9 cellular contexts compared by ENCODE assay signal in genomic region chr16:31253642-31254045, GRCh38. TPM values are rescaled to one million over a fixed set of nuclear protein-coding genes. Genes with fewer than 3 reads are reported as not detected.
DNase-seq lines count a peak whose midpoint lies in the region; ATAC-seq and TF ChIP-seq lines count a peak whose summit lies in the region.
"Had no signal": no experiment of that assay in that cellular context is flagged by ENCODE, and none has a peak within 500 bp of the region (broad histone marks: within the 10 kb centered on the region; RNA-seq: fewer than 3 reads in every experiment).

No MANE protein-coding gene starts in this region.

- TF ChIP-seq CTCF in Loucy (conservative IDR thresholded peaks at IDR 0.05; ENCODE audit: low read length) (no peak), left ventricle myocardium inferior (IDR thresholded peaks at IDR 0.05; ENCODE audit: borderline replicate concordance) (no peak)

- H3K27ac ChIP-seq in left ventricle myocardium inferior (replicated peaks): no peak overlapping the region
- no peak overlapping the region for H3K27ac ChIP-seq in Karpas-422 (ENCODE audit: low read length)
- H3K27ac ChIP-seq: RWPE1 had no signal

- peak; percentile 51 to 59 for DNase-seq in activated CD4-positive, alpha-beta T cell treated with anti-CD3 and anti-CD28 coated beads, Interleukin-2, amount 50 U/mL, for 48 hours
- peak; percentile 20 for DNase-seq in left ventricle myocardium inferior
- peak; percentile 24 for DNase-seq in stimulated activated CD4-positive, alpha-beta T cell treated with anti-CD3 and anti-CD28 coated beads, Interleukin-4, amount 100 ng/mL, for 24 hours
- DNase-seq in Karpas-422: no peak
- no peak for DNase-seq in midbrain (lab: John Stamatoyannopoulos, UW)
- DNase-seq in dermis blood vessel endothelial cell: no peak

- H3K27me3 ChIP-seq in Loucy (ENCODE audit: insufficient read depth, low read length, poor library complexity, severe bottlenecking): no peaks in the 10 kb centered on the region
- H3K27me3 ChIP-seq in left ventricle myocardium inferior (ENCODE audit: low read depth): peaks cover 58% of the 10 kb centered on the region
- H3K27me3 ChIP-seq in Karpas-422 (ENCODE audit: low read length): no peaks in the 10 kb centered on the region

- no peaks in the 10 kb centered on the region for H4K20me1 ChIP-seq in Loucy (ENCODE audit: insufficient read depth, low read length, poor library complexity, severe bottlenecking)
- H4K20me1 ChIP-seq in Karpas-422 (ENCODE audit: insufficient read depth, low read depth, low read length): no peaks in the 10 kb centered on the region

- H3F3A ChIP-seq in Loucy (ENCODE audit: low read depth): no peaks in the 10 kb centered on the region

- no peaks in the 10 kb centered on the region for H3K9me2 ChIP-seq in Loucy (replicated peaks; ENCODE audit: low read depth, low read length)
- no peaks in the 10 kb centered on the region for H3K9me2 ChIP-seq in Karpas-422 (replicated peaks; ENCODE audit: insufficient read depth, low read length)

- H3K9me3 ChIP-seq in Loucy (ENCODE audit: insufficient read depth, low read depth, low read length) (no peaks in the 10 kb centered on the region), left ventricle myocardium inferior (replicated peaks) (no peaks in the 10 kb centered on the region), Karpas-422 (ENCODE audit: low read length) (no peaks in the 10 kb centered on the region)

- intact Hi-C loops in left ventricle myocardium inferior (cut with micrococcal nuclease): no loop called here

- H3K4me3 ChIP-seq in Loucy (ENCODE audit: low read length, poor library complexity, severe bottlenecking) (no peak overlapping the region), left ventricle myocardium inferior (no peak overlapping the region), Karpas-422 (ENCODE audit: low read length) (no peak overlapping the region)

- no peak for ATAC-seq in GM19023 (IDR thresholded peaks at IDR 0.05; ENCODE audit: unreplicated experiment)

- H3K4me1 ChIP-seq in Loucy (ENCODE audit: insufficient read depth, low read length, poor library complexity, severe bottlenecking) (no peaks in the 10 kb centered on the region), left ventricle myocardium inferior (no peaks in the 10 kb centered on the region), Karpas-422 (ENCODE audit: low read length) (no peaks in the 10 kb centered on the region)

- H3K79me2 ChIP-seq in Loucy (ENCODE audit: insufficient read depth, low read length) (no peaks in the 10 kb centered on the region), Karpas-422 (ENCODE audit: low read length) (no peaks in the 10 kb centered on the region)

- H2AFZ ChIP-seq in Loucy (ENCODE audit: low read length) (peak overlapping the region; percentile 40; the same call in 1 of the 2 replicates), Karpas-422 (ENCODE audit: low read length) (no peak overlapping the region)

- H3K9ac ChIP-seq in Loucy (ENCODE audit: low read depth, low read length, poor library complexity, severe bottlenecking) (no peak overlapping the region), Karpas-422 (ENCODE audit: low read length) (no peak overlapping the region)

- H3K4me2 ChIP-seq in Loucy (ENCODE audit: low read depth, low read length, poor library complexity, severe bottlenecking) (no peak overlapping the region), Karpas-422 (ENCODE audit: low read depth, low read length, poor library complexity, severe bottlenecking) (no peak overlapping the region)

- H3K36me3 ChIP-seq in Loucy (ENCODE audit: insufficient read depth, low read length) (no peaks in the 10 kb centered on the region), left ventricle myocardium inferior (no peaks in the 10 kb centered on the region), Karpas-422 (ENCODE audit: insufficient read depth, low read length) (no peaks in the 10 kb centered on the region)

RNA-seq across cellular contexts. Expression of gene ITGAM, which starts 6.1 kb away (rescaled TPM):
- total RNA-seq in left ventricle myocardium inferior (5.1 TPM), dermis blood vessel endothelial cell (0.34 TPM in 1 of 2 replicates, not detected in the other)
- not detected in 2 replicates for total RNA-seq in Karpas-422 (2014; rRNA removed; shearing (Covaris generic); ENCODE audit: low replicate concordance)

RNA-seq across cellular contexts. Expression of gene PYDC1, which starts 36.7 kb away (rescaled TPM):
- total RNA-seq in left ventricle myocardium inferior (not detected), dermis blood vessel endothelial cell (not detected in 2 replicates)
- not detected in 2 replicates for total RNA-seq in Karpas-422 (2014; rRNA removed; shearing (Covaris generic); ENCODE audit: low replicate concordance)

RNA-seq across cellular contexts. Expression of gene TRIM72, which starts 39.7 kb away (rescaled TPM):
- 0.91 TPM for total RNA-seq in left ventricle myocardium inferior
- total RNA-seq in Karpas-422 (2014; rRNA removed; shearing (Covaris generic); ENCODE audit: low replicate concordance): not detected in 2 replicates
- not detected in 2 replicates for total RNA-seq in dermis blood vessel endothelial cell

RNA-seq across cellular contexts. Expression of gene PYCARD, which starts 51.1 kb away (rescaled TPM):
- 5.3 TPM for total RNA-seq in left ventricle myocardium inferior
- total RNA-seq in Karpas-422 (2014; rRNA removed; shearing (Covaris generic); ENCODE audit: low replicate concordance): 78.0 and 206 TPM in 2 replicates
- 74.5 and 101 TPM in 2 replicates for total RNA-seq in dermis blood vessel endothelial cell

Comparison
In these comparisons a context has a peak if more than half of its experiments do, and no peak if none do; other contexts are left out.
1. DNase-seq: peak in activated CD4-positive, alpha-beta T cell treated with anti-CD3 and anti-CD28 coated beads, Interleukin-2, amount 50 U/mL, for 48 hours (2 of 2), left ventricle myocardium inferior (single experiment) and stimulated activated CD4-positive, alpha-beta T cell treated with anti-CD3 and anti-CD28 coated beads, Interleukin-4, amount 100 ng/mL, for 24 hours (single experiment); none in Karpas-422 (single experiment), midbrain (single experiment) and dermis blood vessel endothelial cell (single experiment).